In the genomic region with DNA sequence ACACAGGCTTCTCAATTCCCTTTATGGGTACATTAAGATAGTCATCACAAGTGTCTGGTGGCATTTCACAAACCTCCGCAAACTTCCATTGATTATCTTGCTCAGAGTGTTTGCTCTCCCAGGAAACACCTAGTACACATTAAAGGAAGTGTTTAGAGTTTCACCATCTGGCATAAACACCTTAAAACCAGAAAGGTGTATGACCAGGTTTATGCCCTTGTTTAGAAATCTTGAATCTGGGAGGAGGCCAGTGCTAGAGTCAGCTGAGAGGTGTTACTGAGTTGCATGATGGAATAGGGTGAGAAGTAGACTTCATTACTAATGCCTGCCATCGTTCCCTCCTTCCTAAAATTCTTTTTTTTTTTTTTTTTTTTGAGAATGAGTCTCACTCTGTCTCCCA, we compare ENCODE assay signal across 23 cellular contexts.
"Had no signal": no experiment of that assay in that cellular context is flagged by ENCODE, and none has a peak within 500 bp of the region (broad histone marks: within the 10 kb centered on the region; RNA-seq: fewer than 3 reads in every experiment).

No MANE protein-coding gene starts in this region.

- H3K36me3 ChIP-seq: colonic mucosa, esophagus squamous epithelium, gastrocnemius medialis, gastroesophageal sphincter had no signal

- H3K4me1 ChIP-seq: colonic mucosa, esophagus muscularis mucosa, foreskin keratinocyte, heart left ventricle, heart right ventricle had no signal

- H3K4me3 ChIP-seq: colonic mucosa, coronary artery, dorsolateral prefrontal cortex, esophagus muscularis mucosa, esophagus squamous epithelium, gastrocnemius medialis, gastroesophageal sphincter, heart left ventricle, heart right ventricle had no signal

- H3K9me3 ChIP-seq: colonic mucosa, esophagus muscularis mucosa, esophagus squamous epithelium, gastrocnemius medialis, gastroesophageal sphincter, heart left ventricle, heart right ventricle had no signal

- ATAC-seq: effector memory CD8-positive, alpha-beta T cell; esophagus mucosa; foreskin keratinocyte; gastrocnemius medialis; gastroesophageal sphincter; heart left ventricle; heart right ventricle had no signal

- DNase-seq: colonic mucosa; cortex of kidney; dermis blood vessel endothelial cell; dorsolateral prefrontal cortex; effector CD4-positive, alpha-beta T cell; effector CD8-positive, alpha-beta T cell; effector memory CD4-positive, alpha-beta T cell; effector memory CD8-positive, alpha-beta T cell; endodermal cell; erythroblast; esophagus squamous epithelium; foreskin fibroblast; foreskin keratinocyte; foreskin melanocyte; gastrocnemius medialis; glutamatergic neuron; head of caudate nucleus; heart left ventricle; heart right ventricle had no signal
